17 cellular contexts compared by ENCODE assay signal in the genomic region with DNA sequence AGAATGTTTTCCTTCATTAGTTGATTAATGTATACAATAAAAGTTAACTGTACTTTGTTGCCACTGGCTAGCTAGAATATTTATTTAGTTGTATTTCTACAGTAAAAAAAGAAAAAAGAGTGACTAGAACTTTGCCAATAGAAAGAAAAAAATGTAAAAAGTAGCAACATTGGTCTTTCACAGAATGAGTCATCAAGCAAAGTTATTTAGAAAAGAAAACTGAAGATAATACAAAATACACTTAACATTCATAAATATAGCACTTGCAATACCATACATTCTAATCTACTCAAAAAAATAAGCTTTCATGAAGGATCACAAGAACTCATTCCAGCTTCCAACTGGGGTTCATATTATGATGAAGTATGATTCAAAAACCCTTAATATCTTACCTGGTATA.
"Had no signal": no experiment of that assay in that cellular context is flagged by ENCODE, and none has a peak within 500 bp of the region (broad histone marks: within the 10 kb centered on the region; RNA-seq: fewer than 3 reads in every experiment).

No MANE protein-coding gene starts in this region.

- H2AFZ ChIP-seq: neural progenitor cell had no signal

- H3K9me3 ChIP-seq: pancreas, stomach, tibial artery, vagina had no signal

- ATAC-seq: activated CD4-positive, alpha-beta T cell treated with anti-CD3 and anti-CD28 coated beads for 36 hours; activated CD8-positive, alpha-beta T cell treated with anti-CD3 and anti-CD28 coated beads for 36 hours; foreskin keratinocyte; left ventricle myocardium superior; pancreas; T-cell had no signal

- H3K27ac Mint-ChIP-seq: activated CD4-positive, alpha-beta T cell treated with anti-CD3 and anti-CD28 coated beads for 36 hours; activated CD8-positive, alpha-beta T cell treated with anti-CD3 and anti-CD28 coated beads for 36 hours; neural progenitor cell; T-cell had no signal

- H3K27me3 Mint-ChIP-seq: activated CD4-positive, alpha-beta T cell treated with anti-CD3 and anti-CD28 coated beads for 36 hours; activated CD8-positive, alpha-beta T cell treated with anti-CD3 and anti-CD28 coated beads for 36 hours; central memory CD8-positive, alpha-beta T cell; T-cell had no signal

- H3K4me1 Mint-ChIP-seq: neural progenitor cell had no signal

- H3K27me3 ChIP-seq: foreskin keratinocyte, neural progenitor cell, pancreas, stomach, tibial artery, vagina had no signal

- DNase-seq: activated CD4-positive, alpha-beta T cell treated with anti-CD3 and anti-CD28 coated beads for 36 hours; activated CD8-positive, alpha-beta memory T cell treated with anti-CD3 and anti-CD28 coated beads, Interleukin-2, amount 50 U/mL, for 48 hours; activated CD8-positive, alpha-beta T cell treated with anti-CD3 and anti-CD28 coated beads for 36 hours; erythroblast; foreskin keratinocyte; head of caudate nucleus; left ventricle myocardium superior; pancreas; retina; stomach; T-cell; T1000; tibial artery had no signal

- H3K9ac ChIP-seq: neural progenitor cell had no signal

- H3K27ac ChIP-seq: foreskin keratinocyte, neural progenitor cell, pancreas, stomach, tibial artery, vagina had no signal

- FAIRE-seq: keratinocyte, pancreas had no signal

- H3K4me3 ChIP-seq: neural progenitor cell, pancreas, stomach, tibial artery, vagina had no signal

- H3K4me2 ChIP-seq: neural progenitor cell had no signal

- H3K9me3 Mint-ChIP-seq: activated CD8-positive, alpha-beta T cell treated with anti-CD3 and anti-CD28 coated beads for 36 hours; central memory CD8-positive, alpha-beta T cell; neural progenitor cell; T-cell had no signal

- H3K4me3 Mint-ChIP-seq: activated CD4-positive, alpha-beta T cell treated with anti-CD3 and anti-CD28 coated beads for 36 hours; activated CD8-positive, alpha-beta T cell treated with anti-CD3 and anti-CD28 coated beads for 36 hours; central memory CD8-positive, alpha-beta T cell; neural progenitor cell; T-cell had no signal

- H3K4me1 ChIP-seq: foreskin keratinocyte, neural progenitor cell, pancreas, stomach, tibial artery, vagina had no signal
